14 cellular contexts compared by ENCODE assay signal in the genomic region with DNA sequence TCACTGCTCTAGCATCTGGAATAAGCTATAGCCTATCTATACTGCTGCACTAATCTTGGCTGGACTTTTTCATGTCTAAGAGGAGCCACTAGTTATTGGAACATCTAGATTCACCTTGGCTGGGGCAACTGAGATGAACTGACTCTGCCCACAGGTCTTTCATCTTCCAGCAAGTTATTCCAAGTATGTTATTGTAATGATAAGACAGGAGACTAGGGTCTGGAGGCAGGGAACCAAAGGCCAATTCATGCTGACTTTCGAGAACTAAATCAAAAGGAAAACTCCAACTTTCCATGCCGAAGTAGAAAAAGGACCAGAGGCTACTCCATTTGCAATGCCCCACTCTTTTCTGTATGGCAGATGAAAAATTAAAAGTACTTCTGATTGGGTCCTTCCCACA.
DNase-seq lines count a peak whose midpoint lies in the region; TF ChIP-seq lines count a peak whose summit lies in the region.
"Had no signal": no experiment of that assay in that cellular context is flagged by ENCODE, and none has a peak within 500 bp of the region (broad histone marks: within the 10 kb centered on the region; RNA-seq: fewer than 3 reads in every experiment).

No MANE protein-coding gene starts in this region.

- BruUV-seq in OCI-LY7 (replicated peaks; lab: Mats Ljungman, UMichigan), result no TSS peak

- POLR2A ChIA-PET in OCI-LY7 (lab: Charles Lee), result no interaction called here

- CTCF ChIA-PET in OCI-LY7 (lab: Charles Lee; ENCODE audit: unreplicated experiment), result no interaction called here

- H3K4me2 ChIP-seq in OCI-LY7 (ENCODE audit: low read length), result no peak overlapping the region
- H3K4me2 ChIP-seq: GM23338 had no signal

- intact Hi-C loops in OCI-LY7 (cut with micrococcal nuclease; ENCODE audit: unreplicated experiment), result no loop called here

- in situ Hi-C loops in astrocyte of the spinal cord (cut with HindIII; ENCODE audit: low sequenced_read_pairs), result no loop called here

- H3K4me3 ChIP-seq in astrocyte of the spinal cord (ENCODE audit: low read depth, low read length), result no peak overlapping the region
- H3K4me3 ChIP-seq in tibial nerve, result no peak overlapping the region
- no peak overlapping the region for H3K4me3 ChIP-seq in OCI-LY7 (ENCODE audit: low read depth, low read length, poor library complexity, severe bottlenecking)
- H3K4me3 ChIP-seq: GM23338 had no signal

- peak; percentile 60 for DNase-seq in NCI-H226
- DNase-seq in astrocyte of the spinal cord (ENCODE audit: low read depth, low spot score), result peak; percentile 22
- peak; percentile 26 for DNase-seq in kidney glomerular epithelial cell (lab: John Stamatoyannopoulos, UW)
- DNase-seq in tibial nerve (ENCODE audit: low spot score in 2 of 2), result no peak
- DNase-seq in NCI-H1092 (lab: John Stamatoyannopoulos, UW), result no peak
- DNase-seq in OCI-LY7 (ENCODE audit: low spot score), result no peak
- DNase-seq: BE2C; C1 segment of cervical spinal cord; CD4-positive, CD25-positive, alpha-beta regulatory T cell; DMS153; DMS79; GDM1; HCEC 1CT had no signal

- H3K36me3 ChIP-seq in tibial nerve (no peaks in the 10 kb centered on the region), OCI-LY7 (ENCODE audit: insufficient read depth, low read length) (no peaks in the 10 kb centered on the region)
- H3K36me3 ChIP-seq: BE2C had no signal

- H3K4me1 ChIP-seq in tibial nerve, result no peaks in the 10 kb centered on the region
- H3K4me1 ChIP-seq in OCI-LY7 (ENCODE audit: insufficient read depth, low read length, poor library complexity, severe bottlenecking), result no peaks in the 10 kb centered on the region
- H3K4me1 ChIP-seq: BE2C had no signal

- no peaks in the 10 kb centered on the region for H3K9me2 ChIP-seq in OCI-LY7 (ENCODE audit: insufficient read depth, low read length)

- H2AFZ ChIP-seq in OCI-LY7 (ENCODE audit: low read length), result no peak overlapping the region
- H2AFZ ChIP-seq: GM23338 had no signal

- TF ChIP-seq CTCF in astrocyte of the spinal cord (IDR thresholded peaks at IDR 0.05; ENCODE audit: low read depth, low read length), result no peak
- TF ChIP-seq CTCF in tibial nerve (IDR thresholded peaks at IDR 0.05), result no peak
- no peak for TF ChIP-seq CTCF in OCI-LY7 (conservative IDR thresholded peaks at IDR 0.05; ENCODE audit: low read length)

- no peak overlapping the region for H3K27ac ChIP-seq in tibial nerve
- no peak overlapping the region for H3K27ac ChIP-seq in OCI-LY7 (ENCODE audit: low read depth, low read length, poor library complexity, severe bottlenecking)

- no peaks in the 10 kb centered on the region for H4K20me1 ChIP-seq in OCI-LY7 (ENCODE audit: insufficient read depth, low read length)

- TF ChIP-seq EP300 in tibial nerve (IDR thresholded peaks at IDR 0.05), result no peak

- no peak for TF ChIP-seq POLR2A in tibial nerve (IDR thresholded peaks at IDR 0.05)

- WGBS in tibial nerve, 2 donors, result 91% methylated on average over 2 of the region's 2 CpGs

- H3K9me3 ChIP-seq in tibial nerve (no peaks in the 10 kb centered on the region), OCI-LY7 (ENCODE audit: low read length) (no peaks in the 10 kb centered on the region)
- H3K9me3 ChIP-seq: BE2C had no signal

- no peaks in the 10 kb centered on the region for H3K79me2 ChIP-seq in OCI-LY7 (ENCODE audit: insufficient read depth, low read depth, low read length)

- H3K27me3 ChIP-seq in tibial nerve, result no peaks in the 10 kb centered on the region
- H3K27me3 ChIP-seq: BE2C had no signal

Comparison
In these comparisons a context has a peak if more than half of its experiments do, and no peak if none do; other contexts are left out.
1. DNase-seq: peak in NCI-H226 (single experiment), astrocyte of the spinal cord (single experiment) and kidney glomerular epithelial cell (single experiment); none in tibial nerve (0 of 2), NCI-H1092 (single experiment) and OCI-LY7 (single experiment).